In genomic region chr3:48650723-48651122, GRCh38 we compare ENCODE assay signal across 22 cellular contexts. TPM values are rescaled to one million over a fixed set of nuclear protein-coding genes. Genes with fewer than 3 reads are reported as not detected.
DNase-seq lines count a peak whose midpoint lies in the region; TF ChIP-seq lines count a peak whose summit lies in the region.
"Had no signal": no experiment of that assay in that cellular context is flagged by ENCODE, and none has a peak within 500 bp of the region (broad histone marks: within the 10 kb centered on the region; RNA-seq: fewer than 3 reads in every experiment).

No MANE protein-coding gene starts in this region.

- H3K4ac ChIP-seq in neuronal stem cell (ENCODE audit: low read length) = no peak overlapping the region

- H4K8ac ChIP-seq in neuronal stem cell (ENCODE audit: low read depth, low read length) = no peak overlapping the region

- WGBS in neuronal stem cell (ENCODE audit: extremely low coverage in 2 of 2, insufficient read length in 2 of 2, insufficient replicate concordance in 1 of 2), 2 donors = no CpG with 5 or more reads among the region's 12 CpGs

- no peak overlapping the region for H2BK15ac ChIP-seq in neuronal stem cell (ENCODE audit: low read length)

- no peak for TF ChIP-seq CTCF in colonic mucosa (IDR thresholded peaks at IDR 0.05)

- DNase-seq in HUDEP-2 (lab: John Stamatoyannopoulos, UW; ENCODE audit: unreplicated experiment in 76 of 76) (peak in 68 of 76 experiments; percentile 11 to 80 (median 51)), colonic mucosa (peak; percentile 34), neuronal stem cell (ENCODE audit: low spot score) (no peak), RKO (ENCODE audit: low spot score) (no peak), cerebellar nuclear complex (lab: John Stamatoyannopoulos, UW) (no peak)
- DNase-seq in stimulated activated CD4-positive, alpha-beta T cell treated with anti-CD3 and anti-CD28 coated beads, Interleukin-2, amount 100 ng/mL, for 24 hours = no peak
- DNase-seq: Caco-2; CD8-positive, alpha-beta T cell; GM23248; H7; MM.1S; NCI-H2029 treated with DMSO at 0.1 percent for 48 hours; NCI-H446 treated with DMSO at 0.1 percent for 48 hours; NCI-H526; PC-9; SIG-M5; SK-N-SH; SW 1271 had no signal

- no peak overlapping the region for H2AK5ac ChIP-seq in neuronal stem cell (ENCODE audit: low read depth, low read length)

- peak overlapping the region; percentile 82 for H2BK5ac ChIP-seq in neuronal stem cell (ENCODE audit: low read length)

- H3K27ac ChIP-seq in colonic mucosa = no peak overlapping the region
- no peak overlapping the region for H3K27ac ChIP-seq in neuronal stem cell (replicated peaks; ENCODE audit: low read length)
- H3K27ac ChIP-seq: BLaER1 treated with 17β-estradiol and CSF1 and Interleukin-3, amounts not matched to agents 10 nM and 100 nM; GM23248; KMS-11; PC-9 had no signal

- H3K4me1 ChIP-seq in colonic mucosa (no peaks in the 10 kb centered on the region), neuronal stem cell (ENCODE audit: control insufficient read depth in 2 of 2, insufficient read depth in 1 of 2, low read depth in 1 of 2, low read length in 2 of 2) (peaks cover 0 to 4% of the 10 kb centered on the region in 2 donors)
- H3K4me1 ChIP-seq: Caco-2 had no signal

- peak overlapping the region; percentile 77 for H3K23ac ChIP-seq in neuronal stem cell (ENCODE audit: low read depth, low read length, poor library complexity)

- H3K36me3 ChIP-seq in colonic mucosa (no peaks in the 10 kb centered on the region), neuronal stem cell (replicated peaks in 1 of 2; ENCODE audit: control insufficient read depth in 2 of 2, insufficient read depth in 2 of 2, low read length in 2 of 2) (peaks cover 35 to 89% of the 10 kb centered on the region in 2 donors)
- H3K36me3 ChIP-seq: BLaER1 treated with 17β-estradiol and CSF1 and Interleukin-3, amounts not matched to agents 10 nM and 100 nM had no signal

- H3K27me3 ChIP-seq in colonic mucosa (no peaks in the 10 kb centered on the region), neuronal stem cell (ENCODE audit: control insufficient read depth in 3 of 3, insufficient read depth in 3 of 3, low read depth in 1 of 3, low read length in 3 of 3) (no peaks in the 10 kb centered on the region)

- H3K14ac ChIP-seq in neuronal stem cell (ENCODE audit: low read length) = peak overlapping the region; percentile 32

- H4K91ac ChIP-seq in neuronal stem cell (ENCODE audit: low read depth, low read length, poor library complexity) = no peak overlapping the region

- peaks cover 6% of the 10 kb centered on the region for H3K79me1 ChIP-seq in neuronal stem cell (ENCODE audit: low read depth, low read length)

- H2AFZ ChIP-seq in neuronal stem cell (ENCODE audit: low read length) = no peak overlapping the region
- H2AFZ ChIP-seq: GM23248, PC-9 had no signal

- H3K4me2 ChIP-seq in neuronal stem cell (ENCODE audit: insufficient read depth, low read length, poor library complexity, severe bottlenecking) = no peak overlapping the region
- H3K4me2 ChIP-seq: BLaER1 treated with 17β-estradiol and CSF1 and Interleukin-3, amounts not matched to agents 10 nM and 100 nM; KMS-11; PC-9; SK-N-SH had no signal

- H2BK120ac ChIP-seq in neuronal stem cell (ENCODE audit: low read depth, low read length) = no peak overlapping the region

- no peak overlapping the region for H3K4me3 ChIP-seq in colonic mucosa
- no peak overlapping the region for H3K4me3 ChIP-seq in neuronal stem cell (ENCODE audit: low read length in 2 of 2)
- H3K4me3 ChIP-seq: BLaER1 treated with 17β-estradiol and CSF1 and Interleukin-3, amounts not matched to agents 10 nM and 100 nM; GM23248; PC-9 had no signal

- intact Hi-C loops in colonic mucosa (cut with DNase I) = no loop called here

- H3K9me3 ChIP-seq in colonic mucosa = no peaks in the 10 kb centered on the region
- no peaks in the 10 kb centered on the region for H3K9me3 ChIP-seq in neuronal stem cell (replicated peaks in 1 of 2; ENCODE audit: control insufficient read depth in 2 of 2, insufficient read depth in 1 of 2, low read depth in 1 of 2, low read length in 2 of 2)
- H3K9me3 ChIP-seq: BLaER1 treated with 17β-estradiol and CSF1 and Interleukin-3, amounts not matched to agents 10 nM and 100 nM; Caco-2; SK-N-SH had no signal

- peak overlapping the region; percentile 16 for H3K18ac ChIP-seq in neuronal stem cell (ENCODE audit: low read length)

- no peak overlapping the region for H3K9ac ChIP-seq in colonic mucosa (ENCODE audit: low read depth in 2 of 2, low read length in 2 of 2)
- no peak overlapping the region for H3K9ac ChIP-seq in neuronal stem cell (ENCODE audit: low read depth, low read length, poor library complexity)
- H3K9ac ChIP-seq: BLaER1 treated with 17β-estradiol and CSF1 and Interleukin-3, amounts not matched to agents 10 nM and 100 nM; GM23248; KMS-11; SK-N-SH had no signal

- H2BK12ac ChIP-seq in neuronal stem cell (ENCODE audit: low read length) = no peak overlapping the region

RNA-seq across cellular contexts. Expression of gene CELSR3, which starts 12.0 kb away (rescaled TPM):
- 1 to 10 TPM; 1.3 to 2.0 TPM for total RNA-seq in colonic mucosa
- 8.4 TPM for polyA plus RNA-seq in neuronal stem cell (2013, experiment 1 of 2)
- polyA plus RNA-seq in neuronal stem cell (2013, experiment 2 of 2) = 8.5 TPM

RNA-seq across cellular contexts. Expression of gene SLC26A6, which starts 15.5 kb away (rescaled TPM):
- 100 to 1,000 TPM in 1 of 2 donors, 10 to 100 TPM in 1; 94.9 to 112 TPM for total RNA-seq in colonic mucosa
- polyA plus RNA-seq in neuronal stem cell (2013, experiment 1 of 2) = 30.0 TPM
- polyA plus RNA-seq in neuronal stem cell (2013, experiment 2 of 2) = 29.9 TPM

RNA-seq across cellular contexts. Expression of gene TMEM89, which starts 29.2 kb away (rescaled TPM):
- under 1 TPM in 1 of 2 donors, not detected in 1; 0.42 TPM for total RNA-seq in colonic mucosa
- 0.15 TPM for polyA plus RNA-seq in neuronal stem cell (2013, experiment 1 of 2)
- polyA plus RNA-seq in neuronal stem cell (2013, experiment 2 of 2) = not detected
- total RNA-seq: Caco-2; CD8-positive, alpha-beta T cell; GM23248; H7; PC-9 had no signal
- polyA plus RNA-seq: AG04450, GM23248, IgD-negative memory B cell, SK-N-SH had no signal

RNA-seq across cellular contexts. Expression of gene NCKIPSD, which starts 35.0 kb away (rescaled TPM):
- 10 to 100 TPM; 24.3 to 29.7 TPM for total RNA-seq in colonic mucosa
- 17.6 TPM for polyA plus RNA-seq in neuronal stem cell (2013, experiment 1 of 2)
- polyA plus RNA-seq in neuronal stem cell (2013, experiment 2 of 2) = 17.5 TPM

RNA-seq across cellular contexts. Expression of gene UQCRC1, which starts 41.3 kb away (rescaled TPM):
- total RNA-seq in colonic mucosa = 100 to 1,000 TPM; 682 to 753 TPM
- 137 TPM for polyA plus RNA-seq in neuronal stem cell (2013, experiment 1 of 2)
- polyA plus RNA-seq in neuronal stem cell (2013, experiment 2 of 2) = 134 TPM

Comparison
In these comparisons a context has a peak if more than half of its experiments do, and no peak if none do; other contexts are left out.
1. DNase-seq: peak in HUDEP-2 (68 of 76) and colonic mucosa (single experiment); none in neuronal stem cell (single experiment), stimulated activated CD4-positive, alpha-beta T cell treated with anti-CD3 and anti-CD28 coated beads, Interleukin-2, amount 100 ng/mL, for 24 hours (0 of 2), RKO (single experiment) and cerebellar nuclear complex (0 of 2).